In genomic region chr3:141103503-141103902, GRCh38 we compare ENCODE assay signal across 23 cellular contexts. TPM values are rescaled to one million over a fixed set of nuclear protein-coding genes. Genes with fewer than 3 reads are reported as not detected.
A peak's percentile ranks its signal among the peaks of the same experiment; 100 is the strongest.
DNase-seq lines count a peak whose midpoint lies in the region; ATAC-seq and TF ChIP-seq lines count a peak whose summit lies in the region.
"Had no signal": no experiment of that assay in that cellular context is flagged by ENCODE, and none has a peak within 500 bp of the region (broad histone marks: within the 10 kb centered on the region; RNA-seq: fewer than 3 reads in every experiment).

No MANE protein-coding gene starts in this region.

- H3K27me3 ChIP-seq in body of pancreas = no peaks in the 10 kb centered on the region
- H3K27me3 ChIP-seq: MG63 had no signal

- intact Hi-C loops in body of pancreas (cut with DNase I) = no loop called here
- intact Hi-C loops in posterior vena cava (cut with DNase I) = loop anchor here in 1 of 2 donors (10.0 kb wide), 1 partner anchor 49 kb away; the partner anchor contains the start of gene SPSB4

- no peak overlapping the region for H3K4me3 Mint-ChIP-seq in mesothelial cell of epicardium

- no peaks in the 10 kb centered on the region for H3K27me3 Mint-ChIP-seq in mesothelial cell of epicardium (ENCODE audit: low read depth)

- H3K36me3 ChIP-seq in body of pancreas (replicated peaks in 1 of 2; ENCODE audit: insufficient read depth in 1 of 2, low read depth in 2 of 2) = no peaks in the 10 kb centered on the region
- H3K36me3 ChIP-seq: MG63 had no signal

- DNase-seq in DMS 273 (lab: John Stamatoyannopoulos, UW; ENCODE audit: unreplicated experiment) (peak; percentile 18), DMS 273 treated with DMSO at 0.1 percent for 48 hours (lab: John Stamatoyannopoulos, UW) (no peak), body of pancreas (no peak), mesothelial cell of epicardium (ENCODE audit: low spot score in 2 of 2, unreplicated experiment in 2 of 2) (no peak), posterior vena cava (ENCODE audit: low spot score) (peak; percentile 31)
- DNase-seq: AML-193, DMS153, GF-D8, Kasumi-1, MG63, NCI-H1048, NCI-H1436 treated with DMSO at 0.1 percent for 48 hours, NCI-H2081, NCI-H510A, NCI-H774, PC-3, RPMI8226, SIG-M5 had no signal

- TF ChIP-seq CTCF in body of pancreas (IDR thresholded peaks at IDR 0.05) (no peak), mesothelial cell of epicardium (IDR thresholded peaks at IDR 0.05; ENCODE audit: unreplicated experiment) (no peak)

- no peak for TF ChIP-seq POLR2A in body of pancreas (IDR thresholded peaks at IDR 0.05)

- H3K27ac Mint-ChIP-seq in mesothelial cell of epicardium = peak overlapping the region; percentile 52

- peaks cover 47% of the 10 kb centered on the region for H3K4me1 ChIP-seq in body of pancreas

- H3K4me3 ChIP-seq in body of pancreas = no peak overlapping the region
- H3K4me3 ChIP-seq: MG63 had no signal

- WGBS in body of pancreas, 2 donors = 60 to 84% methylated on average over 4 of the region's 4 CpGs

- H3K4me1 Mint-ChIP-seq in mesothelial cell of epicardium = peaks cover 29% of the 10 kb centered on the region

- H3K9me3 ChIP-seq in body of pancreas = no peaks in the 10 kb centered on the region
- H3K9me3 ChIP-seq: MG63 had no signal

- H3K27ac ChIP-seq in body of pancreas = peak overlapping the region; percentile 2 to 78 (median 53)
- H3K27ac ChIP-seq: 22Rv1, C4-2B had no signal

- ATAC-seq in body of pancreas (no peak), HG03378 (IDR thresholded peaks at IDR 0.05; ENCODE audit: unreplicated experiment) (no peak), GM18517 (IDR thresholded peaks at IDR 0.05; ENCODE audit: unreplicated experiment) (no peak), GM21619 (IDR thresholded peaks at IDR 0.05; ENCODE audit: unreplicated experiment) (no peak)
- ATAC-seq: PC-3 had no signal

- H3K36me3 Mint-ChIP-seq in mesothelial cell of epicardium = peaks cover 5% of the 10 kb centered on the region

- peaks cover 4% of the 10 kb centered on the region for H3K9me3 Mint-ChIP-seq in mesothelial cell of epicardium

RNA-seq across cellular contexts. Expression of gene SPSB4, which starts 52.4 kb away (rescaled TPM):
- 10 to 100 TPM; 18.2 to 48.1 TPM for total RNA-seq in body of pancreas
- total RNA-seq in mesothelial cell of epicardium = 12.9 to 15.4 TPM (median 13.1 TPM) in 3 replicates
- total RNA-seq in posterior vena cava = 1 to 10 TPM in 1 of 2 donors, under 1 TPM in 1; 0.76 to 3.1 TPM
- total RNA-seq: PC-3 had no signal

Comparison
In these comparisons a context has a peak if more than half of its experiments do, and no peak if none do; other contexts are left out.
1. DNase-seq: peak in DMS 273 (single experiment) and posterior vena cava (single experiment); none in DMS 273 treated with DMSO at 0.1 percent for 48 hours (single experiment), body of pancreas (0 of 4) and mesothelial cell of epicardium (0 of 2).